In genomic region chrX:137566746-137567473, GRCh38 we compare ENCODE assay signal across 9 cellular contexts. TPM values are rescaled to one million over a fixed set of nuclear protein-coding genes. Genes with fewer than 3 reads are reported as not detected.
A peak's percentile ranks its signal among the peaks of the same experiment; 100 is the strongest.
DNase-seq lines count a peak whose midpoint lies in the region; ATAC-seq and TF ChIP-seq lines count a peak whose summit lies in the region.
"Had no signal": no experiment of that assay in that cellular context is flagged by ENCODE, and none has a peak within 500 bp of the region (broad histone marks: within the 10 kb centered on the region; RNA-seq: fewer than 3 reads in every experiment).

No MANE protein-coding gene starts in this region.

- no peaks in the 10 kb centered on the region for H3K4me1 ChIP-seq in cardiac muscle cell (ENCODE audit: low read depth)
- peaks cover 10% of the 10 kb centered on the region for H3K4me1 ChIP-seq in mesodermal cell (ENCODE audit: control insufficient read depth, insufficient read depth, low read length, poor library complexity, severe bottlenecking)

- peaks cover 15% of the 10 kb centered on the region for H3K4me1 Mint-ChIP-seq in activated naive CD8-positive, alpha-beta T cell treated with anti-CD3 and anti-CD28 coated beads, Interleukin-2, amount 50 U/mL, for 24 hours
- H3K4me1 Mint-ChIP-seq in type B pancreatic cell (ENCODE audit: unreplicated experiment) = no peaks in the 10 kb centered on the region

- peak overlapping the region; percentile 55 for H3K4me3 ChIP-seq in cardiac muscle cell
- peak overlapping the region; percentile 47 for H3K4me3 ChIP-seq in mesodermal cell (ENCODE audit: extremely low read depth, insufficient read depth, low read length, poor library complexity, severe bottlenecking)

- no peak for ATAC-seq in activated naive CD8-positive, alpha-beta T cell treated with anti-CD3 and anti-CD28 coated beads, Interleukin-2, amount 50 U/mL, for 24 hours
- ATAC-seq in HG03342 (IDR thresholded peaks at IDR 0.05; ENCODE audit: unreplicated experiment) (no peak), GM19463 (IDR thresholded peaks at IDR 0.05; ENCODE audit: unreplicated experiment) (no peak)

- H3K27ac ChIP-seq in cardiac muscle cell (no peak overlapping the region), mesodermal cell (ENCODE audit: low read depth, low read length, severe bottlenecking) (no peak overlapping the region)

- H3K36me3 ChIP-seq in cardiac muscle cell = no peaks in the 10 kb centered on the region
- no peaks in the 10 kb centered on the region for H3K36me3 ChIP-seq in mesodermal cell (ENCODE audit: control insufficient read depth, insufficient read depth, low read length)

- H3K9me3 ChIP-seq in cardiac muscle cell (ENCODE audit: low read depth) = no peaks in the 10 kb centered on the region
- H3K9me3 ChIP-seq in mesodermal cell (ENCODE audit: control insufficient read depth, low read length) = no peaks in the 10 kb centered on the region

- intact Hi-C loops in cardiac septum (cut with DNase I) = no loop called here

- H3K27ac Mint-ChIP-seq in activated naive CD8-positive, alpha-beta T cell treated with anti-CD3 and anti-CD28 coated beads, Interleukin-2, amount 50 U/mL, for 24 hours = peak overlapping the region; percentile 31
- H3K27ac Mint-ChIP-seq in type B pancreatic cell = peak overlapping the region; percentile 83

- H3K4me3 Mint-ChIP-seq in activated naive CD8-positive, alpha-beta T cell treated with anti-CD3 and anti-CD28 coated beads, Interleukin-2, amount 50 U/mL, for 24 hours = peak overlapping the region; percentile 32
- H3K4me3 Mint-ChIP-seq in type B pancreatic cell = peak overlapping the region; percentile 88

- DNase-seq in cardiac muscle cell (ENCODE audit: low read depth in 1 of 2, low spot score in 1 of 2) = peak in 1 of 2 donors; percentile 52
- no peak for DNase-seq in cardiac septum (ENCODE audit: low spot score)
- no peak for DNase-seq in activated naive CD8-positive, alpha-beta T cell treated with anti-CD3 and anti-CD28 coated beads, Interleukin-2, amount 50 U/mL, for 24 hours
- DNase-seq in type B pancreatic cell (ENCODE audit: extremely low spot score, unreplicated experiment) = no peak
- no peak for DNase-seq in 8988T
- DNase-seq: NCI-H2029 had no signal

- WGBS in mesodermal cell (ENCODE audit: insufficient coverage in 2 of 2), 2 experiments = 0% methylated on average over 13 to 30 of the region's 72 CpGs

- no peaks in the 10 kb centered on the region for H3K9me3 Mint-ChIP-seq in activated naive CD8-positive, alpha-beta T cell treated with anti-CD3 and anti-CD28 coated beads, Interleukin-2, amount 50 U/mL, for 24 hours
- H3K9me3 Mint-ChIP-seq in type B pancreatic cell = no peaks in the 10 kb centered on the region

- H3K27me3 Mint-ChIP-seq in activated naive CD8-positive, alpha-beta T cell treated with anti-CD3 and anti-CD28 coated beads, Interleukin-2, amount 50 U/mL, for 24 hours = peaks cover 52% of the 10 kb centered on the region
- H3K27me3 Mint-ChIP-seq in type B pancreatic cell = peaks cover 88% of the 10 kb centered on the region

- peaks cover 4% of the 10 kb centered on the region for H3K36me3 Mint-ChIP-seq in activated naive CD8-positive, alpha-beta T cell treated with anti-CD3 and anti-CD28 coated beads, Interleukin-2, amount 50 U/mL, for 24 hours (ENCODE audit: low read depth)
- peaks cover 5% of the 10 kb centered on the region for H3K36me3 Mint-ChIP-seq in type B pancreatic cell

- peaks cover 81% of the 10 kb centered on the region for H3K27me3 ChIP-seq in cardiac muscle cell

- TF ChIP-seq CTCF in cardiac muscle cell (IDR thresholded peaks at IDR 0.05; ENCODE audit: low read depth, low read length) (no peak), type B pancreatic cell (conservative IDR thresholded peaks at IDR 0.05) (no peak)

RNA-seq across cellular contexts. Expression of gene ZIC3, which starts 1.0 kb away (rescaled TPM):
- 2.4 and 4.3 TPM in 2 replicates for total RNA-seq in cardiac muscle cell
- polyA plus RNA-seq in cardiac muscle cell = 1.7 and 1.8 TPM in 2 replicates
- not detected for total RNA-seq in cardiac septum
- 9.4 TPM for polyA plus RNA-seq in mesodermal cell (2013, experiment 1 of 2)
- 4.9 TPM for polyA plus RNA-seq in mesodermal cell (2013, experiment 2 of 2)
- total RNA-seq in type B pancreatic cell (ENCODE audit: low replicate concordance) = 28.4 TPM in 1 of 2 replicates, not detected in the other
